ENCODE assay signal across 11 cellular contexts in the genomic region with DNA sequence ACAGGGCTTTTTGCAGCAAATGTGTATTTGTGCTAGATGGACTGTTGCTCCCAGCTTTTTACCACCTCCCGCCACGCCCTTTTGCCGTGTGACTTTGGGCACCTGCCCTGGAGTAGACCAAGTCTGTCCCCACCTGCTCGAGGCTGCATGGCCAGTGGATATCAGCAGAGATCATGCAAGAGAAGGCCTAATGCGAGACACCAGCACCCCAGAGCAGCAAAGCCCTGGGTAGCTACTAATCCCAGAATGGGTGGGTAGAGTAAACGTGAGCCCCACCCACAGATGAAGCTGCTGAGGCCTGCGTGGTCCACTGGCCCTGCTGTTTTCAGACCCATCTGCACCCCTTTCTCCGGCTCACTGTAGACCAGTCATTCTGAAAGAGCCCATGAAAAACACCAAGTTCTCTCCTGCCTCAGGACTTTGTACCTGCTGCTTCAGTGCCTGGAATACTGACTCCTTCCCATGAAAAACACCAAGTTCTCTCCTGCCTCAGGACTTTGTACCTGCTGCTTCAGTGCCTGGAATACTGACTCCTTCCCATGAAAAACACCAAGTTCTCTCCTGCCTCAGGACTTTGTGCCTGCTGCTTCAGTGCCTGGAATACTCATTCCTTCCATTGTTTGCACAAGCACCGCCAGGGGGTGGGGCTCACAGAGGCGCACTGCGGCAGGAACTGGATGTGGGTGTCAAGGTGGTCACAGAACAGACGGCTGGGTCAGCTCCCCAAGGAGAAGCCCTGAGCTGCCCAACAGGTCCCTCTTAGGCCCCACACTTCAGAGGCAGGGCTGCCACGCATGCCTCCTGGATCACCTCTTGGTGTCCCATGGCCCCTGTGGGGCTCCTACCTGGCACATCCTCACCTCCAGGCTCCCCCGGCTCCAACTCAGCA. TPM values are rescaled to one million over a fixed set of nuclear protein-coding genes. Genes with fewer than 3 reads are reported as not detected.
DNase-seq lines count a peak whose midpoint lies in the region; ATAC-seq and TF ChIP-seq lines count a peak whose summit lies in the region.
"Had no signal": no experiment of that assay in that cellular context is flagged by ENCODE, and none has a peak within 500 bp of the region (broad histone marks: within the 10 kb centered on the region; RNA-seq: fewer than 3 reads in every experiment).

No MANE protein-coding gene starts in this region.

- no peaks in the 10 kb centered on the region for H3K79me2 ChIP-seq in GM23338 (replicated peaks; ENCODE audit: insufficient read depth)

- H3K27ac ChIP-seq in GM23338 (ENCODE audit: low read depth), result no peak overlapping the region
- H3K27ac ChIP-seq in brain microvascular endothelial cell, result no peak overlapping the region
- H3K27ac ChIP-seq: HL-60, psoas muscle had no signal

- H3K4me1 Mint-ChIP-seq in Caco-2 (ENCODE audit: low read depth, unreplicated experiment), result peaks cover 7% of the 10 kb centered on the region
- H3K4me1 Mint-ChIP-seq in GM23338, result peaks cover 7% of the 10 kb centered on the region
- H3K4me1 Mint-ChIP-seq in memory B cell, result peaks cover 6% of the 10 kb centered on the region

- no peak for TF ChIP-seq POLR2A in lower leg skin (IDR thresholded peaks at IDR 0.05)

- H2AFZ ChIP-seq in GM23338, result no peak overlapping the region

- H3K4me2 ChIP-seq in GM23338, result no peak overlapping the region; the same call in 1 of the 2 replicates

- CTCF ChIA-PET in Caco-2 (lab: Charles Lee), result no interaction called here

- H3K9me3 Mint-ChIP-seq in Caco-2 (ENCODE audit: unreplicated experiment), result no peaks in the 10 kb centered on the region
- H3K9me3 Mint-ChIP-seq in GM23338, result peaks cover 2% of the 10 kb centered on the region; the same call in 2 of the 3 replicates
- no peaks in the 10 kb centered on the region for H3K9me3 Mint-ChIP-seq in memory B cell
- H3K9me3 Mint-ChIP-seq: stimulated activated naive B cell treated with anti-CD40 and anti-IgM and Interleukin-4, amounts not matched to agents 10 μg/mL and 1 μg/mL and 100 μg/mL, for 72 hours had no signal

- DNase-seq in Caco-2 (peak; percentile 42 to 79), GM23338 (ENCODE audit: low spot score) (peak; percentile 53), brain microvascular endothelial cell (no peak), memory B cell (ENCODE audit: low spot score in 2 of 2) (no peak), GM13977 (ENCODE audit: low spot score) (no peak), pons (ENCODE audit: low spot score) (no peak), lower leg skin (ENCODE audit: low spot score in 2 of 2) (no peak)
- DNase-seq: stimulated activated naive B cell treated with anti-CD40 and anti-IgM and Interleukin-4, amounts not matched to agents 10 μg/mL and 1 μg/mL and 100 μg/mL, for 72 hours had no signal

- H3K9me2 ChIP-seq in GM23338 (ENCODE audit: insufficient read depth), result no peaks in the 10 kb centered on the region

- no peaks in the 10 kb centered on the region for H3K9me3 ChIP-seq in Caco-2
- H3K9me3 ChIP-seq: psoas muscle had no signal

- no TSS peak for BruUV-seq in Caco-2 (replicated peaks; lab: Mats Ljungman, UMichigan)

- ATAC-seq in GM23338 (no peak), memory B cell (ENCODE audit: low read depth) (no peak), HG03439 (IDR thresholded peaks at IDR 0.05; ENCODE audit: unreplicated experiment) (no peak)
- ATAC-seq: psoas muscle had no signal

- H4K20me1 ChIP-seq in GM23338 (replicated peaks; ENCODE audit: insufficient read depth), result no peaks in the 10 kb centered on the region

- peaks cover 22% of the 10 kb centered on the region for H3K4me1 ChIP-seq in Caco-2
- H3K4me1 ChIP-seq in GM23338 (ENCODE audit: insufficient read depth), result peaks cover 10% of the 10 kb centered on the region; the same call in 1 of the 2 replicates

- H3K27ac Mint-ChIP-seq in Caco-2 (ENCODE audit: unreplicated experiment) (peak overlapping the region; percentile 63), GM23338 (no peak overlapping the region), memory B cell (peak overlapping the region; percentile 64)

- no peaks in the 10 kb centered on the region for H3K27me3 ChIP-seq in Caco-2 (replicated peaks; ENCODE audit: control insufficient read depth, insufficient read depth, low read length)
- no peaks in the 10 kb centered on the region for H3K27me3 ChIP-seq in GM23338 (ENCODE audit: insufficient read depth)
- H3K27me3 ChIP-seq in brain microvascular endothelial cell (replicated peaks), result no peaks in the 10 kb centered on the region

- intact Hi-C loops in Caco-2 (cut with micrococcal nuclease; ENCODE audit: unreplicated experiment) (no loop called here), lower leg skin (cut with DNase I; ENCODE audit: low total_unique reads) (loop anchor here (10.0 kb wide), 1 partner anchor 184 kb away; no protein-coding TSS in a partner anchor)

- 0 out of 2 replicates have a peak, but pooled peaks cover 11% of the 10 kb centered on the region for H3F3A ChIP-seq in GM23338 (replicated peaks; ENCODE audit: low read depth)

- H3K4me3 Mint-ChIP-seq in Caco-2 (ENCODE audit: unreplicated experiment), result no peak overlapping the region
- no peak overlapping the region for H3K4me3 Mint-ChIP-seq in GM23338
- H3K4me3 Mint-ChIP-seq in memory B cell, result no peak overlapping the region

- H3K36me3 Mint-ChIP-seq in Caco-2 (ENCODE audit: insufficient read depth, unreplicated experiment) (no peaks in the 10 kb centered on the region), GM23338 (ENCODE audit: low read depth) (peaks cover 9% of the 10 kb centered on the region; the same call in 1 of the 3 replicates), memory B cell (no peaks in the 10 kb centered on the region)
- H3K36me3 Mint-ChIP-seq: stimulated activated naive B cell treated with anti-CD40 and anti-IgM and Interleukin-4, amounts not matched to agents 10 μg/mL and 1 μg/mL and 100 μg/mL, for 72 hours had no signal

- H3K4me3 ChIP-seq in Caco-2 (ENCODE audit: low read depth, low read length) (no peak overlapping the region), GM23338 (no peak overlapping the region), brain microvascular endothelial cell (ENCODE audit: low read depth, low read length) (no peak overlapping the region), lower leg skin (ENCODE audit: low read depth, poor library complexity, severe bottlenecking) (no peak overlapping the region)
- H3K4me3 ChIP-seq: psoas muscle had no signal

- TF ChIP-seq CTCF in Caco-2 (IDR thresholded peaks at IDR 0.05; ENCODE audit: insufficient read depth in 1 of 2, low read depth in 1 of 2, low read length in 1 of 2, severe bottlenecking in 1 of 2, unreplicated experiment in 1 of 2) (peak in 1 of 2 experiments; percentile 10), GM23338 (conservative IDR thresholded peaks at IDR 0.05; ENCODE audit: low read depth in 2 of 2) (0 out of 4 replicates have a peak, but pooled peaks of 1 of the 2 experiments have one; percentile 0), brain microvascular endothelial cell (IDR thresholded peaks at IDR 0.05; ENCODE audit: low read depth, low read length, missing control alignments) (peak; percentile 53), GM13977 (IDR thresholded peaks at IDR 0.05; ENCODE audit: extremely low read depth, insufficient read depth, missing control alignments) (no peak), lower leg skin (IDR thresholded peaks at IDR 0.05) (no peak)

- in situ Hi-C loops in brain microvascular endothelial cell (cut with HindIII; ENCODE audit: low pct_ligation_motif_present, low sequenced_read_pairs) (no loop called here), GM13977 (cut with MboI; ENCODE audit: low pct_unique_long_range_greater_than_20kb, low sequenced_read_pairs, unreplicated experiment) (no loop called here)

- H3K27me3 Mint-ChIP-seq in Caco-2 (ENCODE audit: insufficient read depth, unreplicated experiment) (no peaks in the 10 kb centered on the region), GM23338 (ENCODE audit: insufficient read depth, low read depth, poor library complexity) (peaks cover 16% of the 10 kb centered on the region), memory B cell (no peaks in the 10 kb centered on the region)
- H3K27me3 Mint-ChIP-seq: stimulated activated naive B cell treated with anti-CD40 and anti-IgM and Interleukin-4, amounts not matched to agents 10 μg/mL and 1 μg/mL and 100 μg/mL, for 72 hours had no signal

- POLR2A ChIA-PET in Caco-2 (lab: Charles Lee), result no interaction called here

- H3K36me3 ChIP-seq in Caco-2 (ENCODE audit: control insufficient read depth, insufficient read depth, low read length), result no peaks in the 10 kb centered on the region
- H3K36me3 ChIP-seq in GM23338 (ENCODE audit: insufficient read depth), result no peaks in the 10 kb centered on the region
- no peaks in the 10 kb centered on the region for H3K36me3 ChIP-seq in brain microvascular endothelial cell (replicated peaks)

- WGBS in lower leg skin, 2 donors, result 69 to 79% methylated on average over 13 to 14 of the region's 14 CpGs

TF ChIP-seq in GM23338, 12 proteins besides CTCF, POLR2A, EP300 and RAD21 (continues in another document):
- TF ChIP-seq NANOG (IDR thresholded peaks at IDR 0.05; ENCODE audit: borderline replicate concordance), result no peak

RNA-seq across cellular contexts. Expression of gene TNIP2, which starts 5.1 kb away (rescaled TPM):
- total RNA-seq in Caco-2 (2022) (35.8 and 36.3 TPM in 2 replicates), lower leg skin (10 to 100 TPM; 37.9 to 42.5 (median 40.3) TPM)
- 60.2 and 61.4 TPM in 2 replicates for total RNA-seq in GM23338 (2014; rRNA removed; shearing (Covaris generic))
- polyA plus RNA-seq in GM23338 (2016; fragmentation: Nextera tagmentation; extraction: Ambion mirVana), result 33.9 and 34.8 TPM in 2 replicates

RNA-seq across cellular contexts. Expression of gene SH3BP2, which starts 31.6 kb away (rescaled TPM):
- 44.4 and 48.5 TPM in 2 replicates for total RNA-seq in Caco-2 (2022)
- 29.9 and 43.9 TPM in 2 replicates for total RNA-seq in GM23338 (2014; rRNA removed; shearing (Covaris generic))
- 15.2 and 22.2 TPM in 2 replicates for polyA plus RNA-seq in GM23338 (2016; fragmentation: Nextera tagmentation; extraction: Ambion mirVana)
- total RNA-seq in lower leg skin, result 100 to 1,000 TPM; 106 to 291 (median 178) TPM

Comparison
In these comparisons a context has a peak if more than half of its experiments do, and no peak if none do; other contexts are left out.
1. DNase-seq: peak in Caco-2 (2 of 2) and GM23338 (single experiment); none in brain microvascular endothelial cell (single experiment), memory B cell (0 of 2), GM13977 (single experiment), pons (single experiment) and lower leg skin (0 of 2).